ENCODE assay signal across 11 cellular contexts in the genomic region with DNA sequence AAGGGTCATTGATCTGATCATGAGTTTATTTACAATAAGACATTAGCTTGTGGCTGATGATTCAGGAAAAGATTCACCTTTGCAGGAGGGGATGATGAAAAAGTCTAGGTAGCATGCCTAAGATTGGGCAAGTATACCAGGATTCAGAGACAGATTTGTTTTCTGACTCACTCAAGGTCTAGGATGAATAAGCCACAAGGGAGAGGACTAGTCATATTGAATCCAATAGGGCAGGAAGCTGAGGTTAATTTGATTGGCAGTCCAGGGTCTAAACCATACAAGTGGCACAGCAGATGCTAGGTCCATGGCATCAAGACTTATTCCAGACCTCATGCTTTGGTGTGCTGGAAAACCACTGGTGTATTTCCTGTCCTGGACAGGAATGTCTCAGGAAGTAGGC.
DNase-seq lines count a peak whose midpoint lies in the region; ATAC-seq and TF ChIP-seq lines count a peak whose summit lies in the region.
"Had no signal": no experiment of that assay in that cellular context is flagged by ENCODE, and none has a peak within 500 bp of the region (broad histone marks: within the 10 kb centered on the region; RNA-seq: fewer than 3 reads in every experiment).

No MANE protein-coding gene starts in this region.

- intact Hi-C loops in activated naive CD4-positive, alpha-beta T cell treated with anti-CD3 and anti-CD28 coated beads for 36 hours (cut with micrococcal nuclease): no loop called here
- intact Hi-C loops in cardiac septum (cut with DNase I): no loop called here
- intact Hi-C loops in adrenal gland (cut with DNase I): no loop called here

- no peaks in the 10 kb centered on the region for H3K27me3 ChIP-seq in adrenal gland

- TF ChIP-seq CTCF in RWPE1 (conservative IDR thresholded peaks at IDR 0.05; ENCODE audit: low read depth): no peak
- no peak for TF ChIP-seq CTCF in adrenal gland (IDR thresholded peaks at IDR 0.05)

- H3K27me3 Mint-ChIP-seq in activated naive CD4-positive, alpha-beta T cell treated with anti-CD3 and anti-CD28 coated beads for 36 hours (ENCODE audit: low read depth): no peaks in the 10 kb centered on the region
- H3K27me3 Mint-ChIP-seq in stimulated activated memory B cell treated with anti-CD40 and anti-IgM and Interleukin-4, amounts not matched to agents 10 μg/mL and 1 μg/mL and 100 μg/mL, for 72 hours: no peaks in the 10 kb centered on the region

- H3K4me1 ChIP-seq in adrenal gland (replicated peaks in 1 of 2): no peaks in the 10 kb centered on the region

- no peaks in the 10 kb centered on the region for H3K36me3 ChIP-seq in adrenal gland (replicated peaks in 1 of 2)
- H3K36me3 ChIP-seq: thoracic aorta had no signal

- ATAC-seq in activated naive CD4-positive, alpha-beta T cell treated with anti-CD3 and anti-CD28 coated beads, Interleukin-2, amount 50 U/mL, for 72 hours: peak; percentile 41 to 79
- ATAC-seq in HG02973 (IDR thresholded peaks at IDR 0.05; ENCODE audit: unreplicated experiment): peak; percentile 88
- ATAC-seq in stimulated activated memory B cell treated with anti-CD40 and anti-IgM and Interleukin-4, amounts not matched to agents 10 μg/mL and 1 μg/mL and 100 μg/mL, for 72 hours: peak; percentile 70

- no peaks in the 10 kb centered on the region for H3K4me1 Mint-ChIP-seq in activated naive CD4-positive, alpha-beta T cell treated with anti-CD3 and anti-CD28 coated beads for 36 hours (ENCODE audit: low read depth)
- peaks cover 9% of the 10 kb centered on the region for H3K4me1 Mint-ChIP-seq in stimulated activated memory B cell treated with anti-CD40 and anti-IgM and Interleukin-4, amounts not matched to agents 10 μg/mL and 1 μg/mL and 100 μg/mL, for 72 hours

- CTCF ChIA-PET in activated naive CD4-positive, alpha-beta T cell treated with anti-CD3 and anti-CD28 coated beads for 36 hours (lab: Charles Lee): no interaction called here
- CTCF ChIA-PET in RWPE1 (lab: Yijun Ruan, JAX): no interaction called here

- no peak overlapping the region for H3K4me3 Mint-ChIP-seq in activated naive CD4-positive, alpha-beta T cell treated with anti-CD3 and anti-CD28 coated beads for 36 hours
- no peak overlapping the region for H3K4me3 Mint-ChIP-seq in stimulated activated memory B cell treated with anti-CD40 and anti-IgM and Interleukin-4, amounts not matched to agents 10 μg/mL and 1 μg/mL and 100 μg/mL, for 72 hours

- TF ChIP-seq POLR2A in adrenal gland (IDR thresholded peaks at IDR 0.05): no peak

- peaks cover 27 to 33% of the 10 kb centered on the region in 2 donors for H3K9me3 Mint-ChIP-seq in activated naive CD4-positive, alpha-beta T cell treated with anti-CD3 and anti-CD28 coated beads, Interleukin-2, amount 50 U/mL, for 72 hours
- H3K9me3 Mint-ChIP-seq in activated naive CD4-positive, alpha-beta T cell treated with anti-CD3 and anti-CD28 coated beads for 36 hours: peaks cover 11% of the 10 kb centered on the region
- peaks cover 3% of the 10 kb centered on the region for H3K9me3 Mint-ChIP-seq in stimulated activated memory B cell treated with anti-CD40 and anti-IgM and Interleukin-4, amounts not matched to agents 10 μg/mL and 1 μg/mL and 100 μg/mL, for 72 hours

- DNase-seq in activated naive CD4-positive, alpha-beta T cell treated with anti-CD3 and anti-CD28 coated beads, Interleukin-2, amount 50 U/mL, for 72 hours (ENCODE audit: low spot score in 2 of 2): no peak
- DNase-seq in activated naive CD4-positive, alpha-beta T cell treated with anti-CD3 and anti-CD28 coated beads for 36 hours: no peak
- peak; percentile 3 for DNase-seq in RWPE1 (ENCODE audit: low spot score)
- no peak for DNase-seq in cardiac septum (ENCODE audit: low spot score)
- DNase-seq in adrenal gland: no peak
- DNase-seq in NCI-H1436 treated with DMSO at 0.1 percent for 48 hours (lab: John Stamatoyannopoulos, UW): no peak
- DNase-seq: NCI-H446 treated with DMSO at 0.1 percent for 48 hours had no signal

- peaks cover 0 to 8% of the 10 kb centered on the region in 2 donors for H3K36me3 Mint-ChIP-seq in activated naive CD4-positive, alpha-beta T cell treated with anti-CD3 and anti-CD28 coated beads, Interleukin-2, amount 50 U/mL, for 72 hours
- H3K36me3 Mint-ChIP-seq in activated naive CD4-positive, alpha-beta T cell treated with anti-CD3 and anti-CD28 coated beads for 36 hours (ENCODE audit: low read depth): no peaks in the 10 kb centered on the region
- no peaks in the 10 kb centered on the region for H3K36me3 Mint-ChIP-seq in stimulated activated memory B cell treated with anti-CD40 and anti-IgM and Interleukin-4, amounts not matched to agents 10 μg/mL and 1 μg/mL and 100 μg/mL, for 72 hours

- H3K4me3 ChIP-seq in adrenal gland: no peak overlapping the region
- H3K4me3 ChIP-seq: thoracic aorta had no signal

- H3K27ac ChIP-seq in RWPE1 (no peak overlapping the region), adrenal gland (no peak overlapping the region)
- H3K27ac ChIP-seq: HL-60, thoracic aorta had no signal

- POLR2A ChIA-PET in RWPE1 (lab: Yijun Ruan, JAX; ENCODE audit: low non-redundant PET): interaction anchor here (0.6 kb wide), 1 partner anchor 51 kb away, joined by 5 read pairs; no protein-coding TSS in a partner anchor

- H3K27ac Mint-ChIP-seq in activated naive CD4-positive, alpha-beta T cell treated with anti-CD3 and anti-CD28 coated beads, Interleukin-2, amount 50 U/mL, for 72 hours: no peak overlapping the region
- H3K27ac Mint-ChIP-seq in activated naive CD4-positive, alpha-beta T cell treated with anti-CD3 and anti-CD28 coated beads for 36 hours: no peak overlapping the region
- no peak overlapping the region for H3K27ac Mint-ChIP-seq in stimulated activated memory B cell treated with anti-CD40 and anti-IgM and Interleukin-4, amounts not matched to agents 10 μg/mL and 1 μg/mL and 100 μg/mL, for 72 hours

- no peaks in the 10 kb centered on the region for H3K9me3 ChIP-seq in adrenal gland (replicated peaks in 1 of 3)
- H3K9me3 ChIP-seq: thoracic aorta had no signal
